Comparison of ENCODE assay signal across 18 cellular contexts in genomic region chr2:74031203-74031602, GRCh38. TPM values are rescaled to one million over a fixed set of nuclear protein-coding genes. Genes with fewer than 3 reads are reported as not detected.
DNase-seq lines count a peak whose midpoint lies in the region; ATAC-seq and TF ChIP-seq lines count a peak whose summit lies in the region.
"Had no signal": no experiment of that assay in that cellular context is flagged by ENCODE, and none has a peak within 500 bp of the region (broad histone marks: within the 10 kb centered on the region; RNA-seq: fewer than 3 reads in every experiment).

No MANE protein-coding gene starts in this region.

- H3K27ac Mint-ChIP-seq in activated CD4-positive, alpha-beta memory T cell treated with anti-CD3 and anti-CD28 coated beads for 36 hours: peak overlapping the region; percentile 1
- no peak overlapping the region for H3K27ac Mint-ChIP-seq in activated CD4-positive, alpha-beta memory T cell treated with anti-CD3 and anti-CD28 coated beads, Interleukin-2, amount 10 ng/mL, durations not matched to agents 7 days and 5 days
- H3K27ac Mint-ChIP-seq in activated naive CD8-positive, alpha-beta T cell: peak overlapping the region; percentile 73
- peak overlapping the region; percentile 92 for H3K27ac Mint-ChIP-seq in stimulated activated effector memory CD8-positive, alpha-beta T cell treated with anti-CD3 and anti-CD28 coated beads, Interleukin-12 subunit alpha, Interleukin-12 subunit beta, amount 100 ng/mL, for 72 hours

- no peak overlapping the region for H3K4me3 Mint-ChIP-seq in activated CD4-positive, alpha-beta memory T cell treated with anti-CD3 and anti-CD28 coated beads for 36 hours
- no peak overlapping the region for H3K4me3 Mint-ChIP-seq in activated CD4-positive, alpha-beta memory T cell treated with anti-CD3 and anti-CD28 coated beads, Interleukin-2, amount 10 ng/mL, durations not matched to agents 7 days and 5 days
- H3K4me3 Mint-ChIP-seq in activated naive CD8-positive, alpha-beta T cell: peak overlapping the region; percentile 71
- H3K4me3 Mint-ChIP-seq in stimulated activated effector memory CD8-positive, alpha-beta T cell treated with anti-CD3 and anti-CD28 coated beads, Interleukin-12 subunit alpha, Interleukin-12 subunit beta, amount 100 ng/mL, for 72 hours: peak overlapping the region; percentile 76

- no peak for TF ChIP-seq CTCF in tibial artery (IDR thresholded peaks at IDR 0.05)

- ATAC-seq in stimulated activated effector memory CD8-positive, alpha-beta T cell treated with anti-CD3 and anti-CD28 coated beads, Interleukin-12 subunit alpha, Interleukin-12 subunit beta, amount 100 ng/mL, for 72 hours: no peak
- ATAC-seq: gastroesophageal sphincter had no signal

- DNase-seq in activated CD4-positive, alpha-beta memory T cell treated with anti-CD3 and anti-CD28 coated beads for 36 hours: no peak
- DNase-seq in activated CD4-positive, alpha-beta memory T cell treated with anti-CD3 and anti-CD28 coated beads, Interleukin-2, amount 10 ng/mL, durations not matched to agents 7 days and 5 days: no peak
- peak; percentile 46 for DNase-seq in MV-4-11 (lab: John Stamatoyannopoulos, UW)
- DNase-seq in stimulated activated effector memory CD8-positive, alpha-beta T cell treated with anti-CD3 and anti-CD28 coated beads, Interleukin-12 subunit alpha, Interleukin-12 subunit beta, amount 100 ng/mL, for 72 hours (ENCODE audit: low spot score in 2 of 2): no peak
- no peak for DNase-seq in AG08395 (ENCODE audit: low spot score)
- DNase-seq in NK-92 (lab: John Stamatoyannopoulos, UW; ENCODE audit: unreplicated experiment): no peak
- no peak for DNase-seq in tibial artery
- DNase-seq: ACHN; activated CD4-positive, alpha-beta T cell treated with anti-CD3 and anti-CD28 coated beads, Interleukin-2, amount 50 U/mL, for 4 hours; aorta; kidney; MG63; NCI-H510A; right lobe of liver; SJCRH30; upper lobe of left lung had no signal

- intact Hi-C loops in activated CD4-positive, alpha-beta memory T cell treated with anti-CD3 and anti-CD28 coated beads for 36 hours (cut with micrococcal nuclease): no loop called here
- intact Hi-C loops in tibial artery (cut with DNase I; ENCODE audit: low total_unique reads): no loop called here

- no peak overlapping the region for H3K4me3 ChIP-seq in tibial artery
- H3K4me3 ChIP-seq: gastroesophageal sphincter, MG63, right lobe of liver, upper lobe of left lung had no signal

- no peaks in the 10 kb centered on the region for H3K9me3 ChIP-seq in tibial artery
- H3K9me3 ChIP-seq: gastroesophageal sphincter, MG63, right lobe of liver, upper lobe of left lung had no signal

- H3K27me3 Mint-ChIP-seq in activated CD4-positive, alpha-beta memory T cell treated with anti-CD3 and anti-CD28 coated beads for 36 hours: no peaks in the 10 kb centered on the region
- H3K27me3 Mint-ChIP-seq in activated CD4-positive, alpha-beta memory T cell treated with anti-CD3 and anti-CD28 coated beads, Interleukin-2, amount 10 ng/mL, durations not matched to agents 7 days and 5 days: no peaks in the 10 kb centered on the region
- no peaks in the 10 kb centered on the region for H3K27me3 Mint-ChIP-seq in activated naive CD8-positive, alpha-beta T cell

- POLR2A ChIA-PET in activated CD4-positive, alpha-beta memory T cell treated with anti-CD3 and anti-CD28 coated beads for 36 hours (lab: Charles Lee): no interaction called here
- POLR2A ChIA-PET in activated CD4-positive, alpha-beta memory T cell treated with anti-CD3 and anti-CD28 coated beads, Interleukin-2, amount 10 ng/mL, durations not matched to agents 7 days and 5 days (lab: Charles Lee): interaction anchor here (1.3 to 2.5 kb wide), 3 partner anchors 10 to 89 kb away, joined by 3 to 7 read pairs (median 5); no protein-coding TSS in a partner anchor

- H3K4me1 ChIP-seq in tibial artery: peaks cover 0 to 10% (median 0%) of the 10 kb centered on the region in 4 donors
- H3K4me1 ChIP-seq: right lobe of liver had no signal

- CTCF ChIA-PET in activated CD4-positive, alpha-beta memory T cell treated with anti-CD3 and anti-CD28 coated beads for 36 hours (lab: Charles Lee): interaction anchor here (0.6 to 1.7 kb wide), 3 partner anchors 20 to 123 kb away, joined by 3 to 8 read pairs (median 3); no protein-coding TSS in a partner anchor
- CTCF ChIA-PET in activated CD4-positive, alpha-beta memory T cell treated with anti-CD3 and anti-CD28 coated beads, Interleukin-2, amount 10 ng/mL, durations not matched to agents 7 days and 5 days (lab: Charles Lee): no interaction called here

- H3K27ac ChIP-seq in tibial artery: no peak overlapping the region
- H3K27ac ChIP-seq: gastroesophageal sphincter, right lobe of liver had no signal

- no peaks in the 10 kb centered on the region for H3K36me3 ChIP-seq in tibial artery
- H3K36me3 ChIP-seq: gastroesophageal sphincter, right lobe of liver, SJCRH30, upper lobe of left lung had no signal

- H3K9me3 Mint-ChIP-seq in activated CD4-positive, alpha-beta memory T cell treated with anti-CD3 and anti-CD28 coated beads for 36 hours: peaks cover 4% of the 10 kb centered on the region
- peaks cover 7% of the 10 kb centered on the region for H3K9me3 Mint-ChIP-seq in activated CD4-positive, alpha-beta memory T cell treated with anti-CD3 and anti-CD28 coated beads, Interleukin-2, amount 10 ng/mL, durations not matched to agents 7 days and 5 days
- H3K9me3 Mint-ChIP-seq in activated naive CD8-positive, alpha-beta T cell (ENCODE audit: low read depth): no peaks in the 10 kb centered on the region
- no peaks in the 10 kb centered on the region for H3K9me3 Mint-ChIP-seq in stimulated activated effector memory CD8-positive, alpha-beta T cell treated with anti-CD3 and anti-CD28 coated beads, Interleukin-12 subunit alpha, Interleukin-12 subunit beta, amount 100 ng/mL, for 72 hours

- H3K27me3 ChIP-seq in tibial artery: no peaks in the 10 kb centered on the region
- H3K27me3 ChIP-seq: gastroesophageal sphincter, MG63, right lobe of liver, SJCRH30, upper lobe of left lung had no signal

- H3K36me3 Mint-ChIP-seq in activated CD4-positive, alpha-beta memory T cell treated with anti-CD3 and anti-CD28 coated beads for 36 hours: peaks cover 10% of the 10 kb centered on the region
- H3K36me3 Mint-ChIP-seq in activated CD4-positive, alpha-beta memory T cell treated with anti-CD3 and anti-CD28 coated beads, Interleukin-2, amount 10 ng/mL, durations not matched to agents 7 days and 5 days (ENCODE audit: low read depth): peaks cover 9% of the 10 kb centered on the region
- peaks cover 5% of the 10 kb centered on the region for H3K36me3 Mint-ChIP-seq in activated naive CD8-positive, alpha-beta T cell
- H3K36me3 Mint-ChIP-seq in stimulated activated effector memory CD8-positive, alpha-beta T cell treated with anti-CD3 and anti-CD28 coated beads, Interleukin-12 subunit alpha, Interleukin-12 subunit beta, amount 100 ng/mL, for 72 hours: peaks cover 20% of the 10 kb centered on the region

- H3K4me1 Mint-ChIP-seq in activated CD4-positive, alpha-beta memory T cell treated with anti-CD3 and anti-CD28 coated beads for 36 hours (ENCODE audit: low read depth): peaks cover 63% of the 10 kb centered on the region
- peaks cover 53% of the 10 kb centered on the region for H3K4me1 Mint-ChIP-seq in activated CD4-positive, alpha-beta memory T cell treated with anti-CD3 and anti-CD28 coated beads, Interleukin-2, amount 10 ng/mL, durations not matched to agents 7 days and 5 days
- peaks cover 80% of the 10 kb centered on the region for H3K4me1 Mint-ChIP-seq in activated naive CD8-positive, alpha-beta T cell (ENCODE audit: low read depth)
- H3K4me1 Mint-ChIP-seq in stimulated activated effector memory CD8-positive, alpha-beta T cell treated with anti-CD3 and anti-CD28 coated beads, Interleukin-12 subunit alpha, Interleukin-12 subunit beta, amount 100 ng/mL, for 72 hours: peaks cover 65% of the 10 kb centered on the region

RNA-seq across cellular contexts. Expression of gene TET3, which starts 46.5 kb away (rescaled TPM):
- 10 to 100 TPM; 10.5 to 11.8 TPM for total RNA-seq in activated CD4-positive, alpha-beta memory T cell treated with anti-CD3 and anti-CD28 coated beads for 36 hours
- 10 to 100 TPM; 10.1 to 10.7 TPM for total RNA-seq in activated CD4-positive, alpha-beta memory T cell treated with anti-CD3 and anti-CD28 coated beads, Interleukin-2, amount 10 ng/mL, durations not matched to agents 7 days and 5 days

Comparison
In these comparisons a context has a peak if more than half of its experiments do, and no peak if none do; other contexts are left out.
1. H3K4me3 Mint-ChIP-seq: peak in activated naive CD8-positive, alpha-beta T cell (single experiment) and stimulated activated effector memory CD8-positive, alpha-beta T cell treated with anti-CD3 and anti-CD28 coated beads, Interleukin-12 subunit alpha, Interleukin-12 subunit beta, amount 100 ng/mL, for 72 hours (single experiment); none in activated CD4-positive, alpha-beta memory T cell treated with anti-CD3 and anti-CD28 coated beads for 36 hours (single experiment) and activated CD4-positive, alpha-beta memory T cell treated with anti-CD3 and anti-CD28 coated beads, Interleukin-2, amount 10 ng/mL, durations not matched to agents 7 days and 5 days (single experiment).